Comparison of ENCODE assay signal across 8 cellular contexts in the genomic region with DNA sequence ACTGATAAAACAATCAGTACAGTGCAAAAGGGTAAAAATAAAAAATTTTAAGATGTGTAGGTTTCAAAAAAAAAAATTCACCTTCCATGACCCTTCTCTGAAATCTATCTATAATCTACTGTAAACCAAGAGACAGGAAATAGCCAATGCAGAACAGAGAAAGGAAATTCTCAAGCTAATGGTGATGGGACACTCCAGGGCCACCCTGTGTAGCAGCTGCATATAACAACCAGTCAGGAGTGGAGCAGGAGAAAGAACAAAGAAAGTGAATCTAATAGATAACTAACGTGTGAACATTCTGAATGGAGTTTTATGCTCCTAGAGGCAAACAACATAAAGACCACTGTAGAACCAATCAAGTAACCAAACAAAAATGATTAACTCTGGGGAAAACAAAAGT. TPM values are rescaled to one million over a fixed set of nuclear protein-coding genes. Genes with fewer than 3 reads are reported as not detected.
DNase-seq lines count a peak whose midpoint lies in the region; ATAC-seq and TF ChIP-seq lines count a peak whose summit lies in the region.
"Had no signal": no experiment of that assay in that cellular context is flagged by ENCODE, and none has a peak within 500 bp of the region (broad histone marks: within the 10 kb centered on the region; RNA-seq: fewer than 3 reads in every experiment).

No MANE protein-coding gene starts in this region.

- POLR2A ChIA-PET in HCT116 (lab: Charles Lee), result interaction anchor here (0.7 kb wide), 1 partner anchor 357 kb away, joined by 3 read pairs; no protein-coding TSS in a partner anchor

- RAD21 ChIA-PET in HCT116 (lab: Charles Lee; ENCODE audit: low non-redundant PET in 1 of 2, low total read pairs in 2 of 2, uncharacterized antibody in 2 of 2, unreplicated experiment in 2 of 2), result interaction anchor here in 1 of 2 experiments (0.6 kb wide), 1 partner anchor 39 kb away, joined by 3 read pairs; no protein-coding TSS in a partner anchor

- H3K9me3 Mint-ChIP-seq in activated T-helper 1 cell treated with anti-CD3 and anti-CD28 coated beads, Interleukin-12 subunit alpha, Interleukin-12 subunit beta, Interleukin-2, Interleukin-4 antibody, amounts not matched to agents 30 ng/mL and 10 ng/mL and 1 ng/mL, durations not matched to agents 14 hours and 24 hours and 36 hours, result peaks cover 3% of the 10 kb centered on the region
- peaks cover 16% of the 10 kb centered on the region for H3K9me3 Mint-ChIP-seq in nephron progenitor cell

- no peaks in the 10 kb centered on the region for H3K27me3 ChIP-seq in HCT116 (ENCODE audit: insufficient read depth, low read length)

- CTCF ChIA-PET in HCT116 (lab: Charles Lee), result no interaction called here

- peaks cover 39% of the 10 kb centered on the region for H3K4me1 Mint-ChIP-seq in activated T-helper 1 cell treated with anti-CD3 and anti-CD28 coated beads, Interleukin-12 subunit alpha, Interleukin-12 subunit beta, Interleukin-2, Interleukin-4 antibody, amounts not matched to agents 30 ng/mL and 10 ng/mL and 1 ng/mL, durations not matched to agents 14 hours and 24 hours and 36 hours (ENCODE audit: low read depth)
- H3K4me1 Mint-ChIP-seq in nephron progenitor cell, result no peaks in the 10 kb centered on the region
- H3K4me1 Mint-ChIP-seq: brain had no signal

- intact Hi-C loops in HCT116 (cut with micrococcal nuclease), result loop anchor here (10.0 kb wide), 1 partner anchor 324 kb away; no protein-coding TSS in a partner anchor
- intact Hi-C loops in activated T-helper 1 cell treated with anti-CD3 and anti-CD28 coated beads, Interleukin-12 subunit alpha, Interleukin-12 subunit beta, Interleukin-2, Interleukin-4 antibody, amounts not matched to agents 30 ng/mL and 10 ng/mL and 1 ng/mL, durations not matched to agents 14 hours and 24 hours and 36 hours (cut with micrococcal nuclease), result loop anchor here (10.0 kb wide), 1 partner anchor 144 kb away; a partner anchor contains a TSS

- TF ChIP-seq POLR2A in HCT116 (IDR thresholded peaks at IDR 0.05; ENCODE audit: borderline replicate concordance, extremely low read depth, insufficient read depth, insufficient read length), result no peak

- peak overlapping the region; percentile 62 for H3K9ac ChIP-seq in HCT116 (ENCODE audit: low read length)

- no peaks in the 10 kb centered on the region for H4K20me1 ChIP-seq in HCT116 (ENCODE audit: insufficient read depth)

- TSS peak; percentile 100 for BruUV-seq in HCT116 (replicated peaks; lab: Mats Ljungman, UMichigan)

- H3K27ac ChIP-seq in HCT116 (ENCODE audit: low read depth, low read length), result peak overlapping the region; percentile 86; the same call in 1 of the 2 replicates

- H3K27ac Mint-ChIP-seq in activated T-helper 1 cell treated with anti-CD3 and anti-CD28 coated beads, Interleukin-12 subunit alpha, Interleukin-12 subunit beta, Interleukin-2, Interleukin-4 antibody, amounts not matched to agents 30 ng/mL and 10 ng/mL and 1 ng/mL, durations not matched to agents 14 hours and 24 hours and 36 hours, result peak overlapping the region; percentile 80
- H3K27ac Mint-ChIP-seq in nephron progenitor cell, result peak overlapping the region; percentile 79
- H3K27ac Mint-ChIP-seq: brain had no signal

- peak overlapping the region in 1 of 2 experiments; percentile 18; a peak in 1 of 4 replicates for H3K4me3 ChIP-seq in HCT116 (replicated peaks in 1 of 2; ENCODE audit: low read depth in 1 of 2, low read length in 2 of 2)

- TF ChIP-seq RAD21 in HCT116 (IDR thresholded peaks at IDR 0.05; ENCODE audit: low read depth), result no peak

- no peaks in the 10 kb centered on the region for H3K9me2 ChIP-seq in HCT116 (ENCODE audit: insufficient read depth)

- H3K36me3 Mint-ChIP-seq in activated T-helper 1 cell treated with anti-CD3 and anti-CD28 coated beads, Interleukin-12 subunit alpha, Interleukin-12 subunit beta, Interleukin-2, Interleukin-4 antibody, amounts not matched to agents 30 ng/mL and 10 ng/mL and 1 ng/mL, durations not matched to agents 14 hours and 24 hours and 36 hours (ENCODE audit: low read depth), result peaks cover 39% of the 10 kb centered on the region
- H3K36me3 Mint-ChIP-seq in nephron progenitor cell (ENCODE audit: low read depth), result peaks cover 84% of the 10 kb centered on the region

- no peaks in the 10 kb centered on the region for H3K36me3 ChIP-seq in HCT116 (ENCODE audit: control insufficient read depth in 1 of 2, insufficient read depth in 2 of 2, low read length in 2 of 2)

- H2AFZ ChIP-seq in HCT116 (ENCODE audit: low read depth, low read length, poor library complexity, severe bottlenecking), result no peak overlapping the region

- H3K27me3 Mint-ChIP-seq in activated T-helper 1 cell treated with anti-CD3 and anti-CD28 coated beads, Interleukin-12 subunit alpha, Interleukin-12 subunit beta, Interleukin-2, Interleukin-4 antibody, amounts not matched to agents 30 ng/mL and 10 ng/mL and 1 ng/mL, durations not matched to agents 14 hours and 24 hours and 36 hours (ENCODE audit: insufficient read depth), result no peaks in the 10 kb centered on the region
- peaks cover 2% of the 10 kb centered on the region for H3K27me3 Mint-ChIP-seq in nephron progenitor cell (ENCODE audit: low read depth, poor library complexity)
- H3K27me3 Mint-ChIP-seq: brain had no signal

- TF ChIP-seq CTCF in HCT116 (IDR thresholded peaks at IDR 0.05 in 2 of 3, conservative IDR thresholded peaks at IDR 0.05 in 1 of 3; ENCODE audit: borderline replicate concordance in 1 of 3, insufficient read depth in 1 of 3, low read depth in 2 of 3, low read length in 2 of 3), result no peak
- no peak for TF ChIP-seq CTCF in nephron progenitor cell (IDR thresholded peaks at IDR 0.05)

- H3K9me3 ChIP-seq in HCT116 (ENCODE audit: control insufficient read depth in 1 of 2, insufficient read depth in 1 of 2, low read depth in 1 of 2, low read length in 2 of 2), result no peaks in the 10 kb centered on the region

- H3K4me2 ChIP-seq in HCT116 (ENCODE audit: low read length), result peak overlapping the region; percentile 88

- peak; percentile 84 for ATAC-seq in GM19043 (IDR thresholded peaks at IDR 0.05; ENCODE audit: low read depth, unreplicated experiment)
- ATAC-seq in HCT116, result no peak
- no peak for ATAC-seq in HG03439 (IDR thresholded peaks at IDR 0.05; ENCODE audit: unreplicated experiment)

- H3K4me1 ChIP-seq in HCT116 (ENCODE audit: control insufficient read depth in 1 of 2, insufficient read depth in 2 of 2, low read length in 2 of 2), result peaks cover 58 to 85% of the 10 kb centered on the region in 2 experiments

- in situ Hi-C loops in KBM-7 (cut with MboI; ENCODE audit: low pct_unique_long_range_greater_than_20kb, low sequenced_read_pairs), result no loop called here

- H3K4me3 Mint-ChIP-seq in activated T-helper 1 cell treated with anti-CD3 and anti-CD28 coated beads, Interleukin-12 subunit alpha, Interleukin-12 subunit beta, Interleukin-2, Interleukin-4 antibody, amounts not matched to agents 30 ng/mL and 10 ng/mL and 1 ng/mL, durations not matched to agents 14 hours and 24 hours and 36 hours, result peak overlapping the region; percentile 16
- H3K4me3 Mint-ChIP-seq in nephron progenitor cell, result no peak overlapping the region
- H3K4me3 Mint-ChIP-seq: brain had no signal

- DNase-seq in HCT116 (ENCODE audit: low read depth, low spot score) (no peak), nephron progenitor cell (no peak), KBM-7 (no peak)
- no peak for DNase-seq in activated T-helper 1 cell treated with anti-CD3 and anti-CD28 coated beads, Interleukin-12 subunit alpha, Interleukin-12 subunit beta, Interleukin-2, Interleukin-4 antibody, amounts not matched to agents 30 ng/mL and 10 ng/mL and 1 ng/mL, durations not matched to agents 14 hours and 24 hours and 36 hours (ENCODE audit: low spot score)
- DNase-seq in stimulated activated naive CD4-positive, alpha-beta T cell treated with Interleukin-2 at 50 U/mL for 16 hours (lab: John Stamatoyannopoulos, UW), result no peak

- H3K79me2 ChIP-seq in HCT116 (ENCODE audit: insufficient read depth, low read length), result peaks cover 71% of the 10 kb centered on the region

TF ChIP-seq in HCT116, 20 proteins besides CTCF, POLR2A, EP300 and RAD21 (continues in another document):
- TF ChIP-seq SRF (IDR thresholded peaks at IDR 0.05; ENCODE audit: low read depth) (no peak), EGR1 (IDR thresholded peaks at IDR 0.05; ENCODE audit: low read depth) (no peak), ZFX (IDR thresholded peaks at IDR 0.05) (no peak), POLR2AphosphoS5 (IDR thresholded peaks at IDR 0.05; ENCODE audit: low read depth, low read length) (no peak), CEBPB (IDR thresholded peaks at IDR 0.05; ENCODE audit: low read depth) (no peak)
- TF ChIP-seq, protein P1, sequence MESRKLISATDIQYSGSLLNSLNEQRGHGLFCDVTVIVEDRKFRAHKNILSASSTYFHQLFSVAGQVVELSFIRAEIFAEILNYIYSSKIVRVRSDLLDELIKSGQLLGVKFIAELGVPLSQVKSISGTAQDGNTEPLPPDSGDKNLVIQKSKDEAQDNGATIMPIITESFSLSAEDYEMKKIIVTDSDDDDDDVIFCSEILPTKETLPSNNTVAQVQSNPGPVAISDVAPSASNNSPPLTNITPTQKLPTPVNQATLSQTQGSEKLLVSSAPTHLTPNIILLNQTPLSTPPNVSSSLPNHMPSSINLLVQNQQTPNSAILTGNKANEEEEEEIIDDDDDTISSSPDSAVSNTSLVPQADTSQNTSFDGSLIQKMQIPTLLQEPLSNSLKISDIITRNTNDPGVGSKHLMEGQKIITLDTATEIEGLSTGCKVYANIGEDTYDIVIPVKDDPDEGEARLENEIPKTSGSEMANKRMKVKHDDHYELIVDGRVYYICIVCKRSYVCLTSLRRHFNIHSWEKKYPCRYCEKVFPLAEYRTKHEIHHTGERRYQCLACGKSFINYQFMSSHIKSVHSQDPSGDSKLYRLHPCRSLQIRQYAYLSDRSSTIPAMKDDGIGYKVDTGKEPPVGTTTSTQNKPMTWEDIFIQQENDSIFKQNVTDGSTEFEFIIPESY (IDR thresholded peaks at IDR 0.05; ENCODE audit: extremely low read depth, insufficient replicate concordance, low read length), result no peak

RNA-seq across cellular contexts. Expression of a gene that starts 16.6 kb away (rescaled TPM):
- total RNA-seq in HCT116 (2021; ENCODE audit: unreplicated experiment), result 81.7 TPM
- 63.6 and 69.4 TPM in 2 replicates for polyA plus RNA-seq in HCT116 (2012)
- 60.2 and 62.3 TPM in 2 replicates for total RNA-seq in activated T-helper 1 cell treated with anti-CD3 and anti-CD28 coated beads, Interleukin-12 subunit alpha, Interleukin-12 subunit beta, Interleukin-2, Interleukin-4 antibody, amounts not matched to agents 30 ng/mL and 10 ng/mL and 1 ng/mL, durations not matched to agents 14 hours and 24 hours and 36 hours
